1 cellular context compared by ENCODE assay signal in the genomic region with DNA sequence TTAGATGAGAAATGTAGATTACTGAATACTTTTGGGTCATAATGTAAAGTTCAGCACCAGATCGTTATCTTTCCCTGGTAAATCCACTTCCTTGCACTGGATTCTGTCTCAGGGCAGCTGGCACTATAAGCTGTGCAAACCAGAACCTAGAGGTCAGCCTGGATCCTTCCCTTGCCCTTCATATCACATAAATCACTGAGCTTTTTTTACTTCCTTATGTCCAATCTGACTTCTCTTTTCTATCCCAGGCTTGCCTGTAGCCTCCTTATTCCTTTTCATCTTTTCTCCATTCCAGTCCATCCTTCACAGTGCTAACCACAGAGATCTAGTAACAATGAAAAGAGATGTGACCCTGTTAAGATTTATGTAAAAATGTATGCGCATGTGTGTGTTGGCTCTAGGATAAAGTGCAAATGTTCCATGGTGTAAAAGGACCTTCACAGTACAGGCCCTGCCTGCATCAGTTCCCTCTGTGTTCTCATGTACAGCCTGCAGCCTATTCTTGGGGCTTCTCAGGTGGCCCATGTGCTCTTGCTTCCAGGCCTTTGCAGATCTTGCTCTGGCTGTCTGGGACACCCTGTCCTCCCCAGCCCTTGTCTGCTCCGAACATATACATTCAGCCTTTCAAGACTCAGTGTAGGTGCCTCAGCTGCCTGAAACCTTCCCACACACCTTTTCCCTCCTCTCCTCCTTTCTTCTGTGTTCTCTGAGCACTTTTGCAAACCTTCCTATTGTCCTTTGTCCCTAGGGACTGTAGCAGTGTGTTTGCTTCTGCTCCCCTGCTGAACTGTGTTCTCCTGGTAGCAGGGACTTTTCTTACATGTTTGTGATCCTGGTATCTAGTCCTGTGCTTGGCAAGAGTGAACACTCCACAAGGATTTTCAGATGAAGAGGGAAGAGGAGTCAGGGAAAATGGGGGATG.
TF ChIP-seq lines count a peak whose summit lies in the region.

No MANE protein-coding gene starts in this region.

TF ChIP-seq in IMR-90, 13 proteins besides CTCF, POLR2A, EP300 and RAD21:
- TF ChIP-seq MXI1 (IDR thresholded peaks at IDR 0.05; ENCODE audit: borderline replicate concordance, low read depth, low read length) (no peak), RFX5 (IDR thresholded peaks at IDR 0.05; ENCODE audit: low read depth, low read length) (no peak), BHLHE40 (IDR thresholded peaks at IDR 0.05; ENCODE audit: low read depth, low read length) (no peak), MAZ (IDR thresholded peaks at IDR 0.05; ENCODE audit: borderline replicate concordance, low read depth, low read length) (no peak), FOS (IDR thresholded peaks at IDR 0.05; ENCODE audit: low read depth, low read length) (no peak), CEBPB (IDR thresholded peaks at IDR 0.05; ENCODE audit: low read depth, low read length) (no peak), MAFK (IDR thresholded peaks at IDR 0.05; ENCODE audit: low read depth, low read length) (no peak), RCOR1 (IDR thresholded peaks at IDR 0.05; ENCODE audit: insufficient replicate concordance, low read length) (no peak), SMC3 (IDR thresholded peaks at IDR 0.05; ENCODE audit: low read depth, low read length) (no peak), NFE2L2 (IDR thresholded peaks at IDR 0.05; ENCODE audit: low read depth, low read length) (no peak), CHD1 (IDR thresholded peaks at IDR 0.05; ENCODE audit: low read depth, low read length) (no peak), USF2 (IDR thresholded peaks at IDR 0.05; ENCODE audit: low read depth, low read length) (no peak)
- TF ChIP-seq, protein P1, sequence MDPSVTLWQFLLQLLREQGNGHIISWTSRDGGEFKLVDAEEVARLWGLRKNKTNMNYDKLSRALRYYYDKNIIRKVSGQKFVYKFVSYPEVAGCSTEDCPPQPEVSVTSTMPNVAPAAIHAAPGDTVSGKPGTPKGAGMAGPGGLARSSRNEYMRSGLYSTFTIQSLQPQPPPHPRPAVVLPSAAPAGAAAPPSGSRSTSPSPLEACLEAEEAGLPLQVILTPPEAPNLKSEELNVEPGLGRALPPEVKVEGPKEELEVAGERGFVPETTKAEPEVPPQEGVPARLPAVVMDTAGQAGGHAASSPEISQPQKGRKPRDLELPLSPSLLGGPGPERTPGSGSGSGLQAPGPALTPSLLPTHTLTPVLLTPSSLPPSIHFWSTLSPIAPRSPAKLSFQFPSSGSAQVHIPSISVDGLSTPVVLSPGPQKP (IDR thresholded peaks at IDR 0.05; ENCODE audit: borderline replicate concordance, low read depth, low read length): no peak
